Comparison of ENCODE assay signal across 12 cellular contexts in the genomic region with DNA sequence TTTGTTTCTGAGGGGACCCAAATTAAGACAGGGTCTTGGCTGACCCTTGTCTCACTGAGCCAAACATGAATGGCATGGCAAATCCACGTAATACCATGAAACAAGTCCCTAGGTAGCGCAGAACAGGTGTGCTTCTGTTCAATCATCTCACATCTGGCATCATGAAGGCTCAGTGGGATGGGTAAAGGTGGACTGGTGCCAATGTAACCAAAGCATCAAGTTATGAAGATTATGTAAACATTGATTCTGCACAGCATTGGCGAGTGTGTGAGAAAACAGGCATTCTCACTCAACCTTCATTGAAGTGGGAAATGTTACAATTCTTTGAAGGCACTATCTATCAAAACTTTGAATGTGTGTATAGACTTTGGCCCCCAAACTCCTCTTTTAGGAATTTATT. TPM values are rescaled to one million over a fixed set of nuclear protein-coding genes. Genes with fewer than 3 reads are reported as not detected.
DNase-seq lines count a peak whose midpoint lies in the region; ATAC-seq and TF ChIP-seq lines count a peak whose summit lies in the region.
"Had no signal": no experiment of that assay in that cellular context is flagged by ENCODE, and none has a peak within 500 bp of the region (broad histone marks: within the 10 kb centered on the region; RNA-seq: fewer than 3 reads in every experiment).

No MANE protein-coding gene starts in this region.

- H3F3A ChIP-seq in neural progenitor cell (ENCODE audit: low read depth), result no peaks in the 10 kb centered on the region

- no peak overlapping the region for H3K27ac Mint-ChIP-seq in neural progenitor cell

- H3K36me3 ChIP-seq in RWPE2 (ENCODE audit: low read depth), result no peaks in the 10 kb centered on the region
- no peaks in the 10 kb centered on the region for H3K36me3 ChIP-seq in neural progenitor cell
- H3K36me3 ChIP-seq: BLaER1, cardiac muscle cell had no signal

- intact Hi-C loops in left colon (cut with DNase I, micrococcal nuclease), result no loop called here

- peak; percentile 90 for DNase-seq in COR-L47 (lab: John Stamatoyannopoulos, UW)
- DNase-seq in LHCN-M2 (ENCODE audit: low read depth), result peak; percentile 96
- no peak for DNase-seq in RWPE2 (ENCODE audit: low spot score)
- peak; percentile 54 to 62 for DNase-seq in left colon
- no peak for DNase-seq in putamen (ENCODE audit: low spot score)
- DNase-seq in neural progenitor cell (ENCODE audit: low spot score), result no peak
- DNase-seq: activated gamma-delta T cell had no signal

- H3K4me2 ChIP-seq in neural progenitor cell, result no peak overlapping the region
- H3K4me2 ChIP-seq: BLaER1 had no signal

- H3K9me3 Mint-ChIP-seq in neural progenitor cell, result no peaks in the 10 kb centered on the region
- H3K9me3 Mint-ChIP-seq: mesothelial cell of epicardium had no signal

- H3K4me1 ChIP-seq in RWPE2 (ENCODE audit: insufficient read depth, poor library complexity, severe bottlenecking) (peaks cover 39% of the 10 kb centered on the region), neural progenitor cell (peaks cover 3% of the 10 kb centered on the region)

- H2AFZ ChIP-seq in neural progenitor cell (replicated peaks), result no peak overlapping the region

- peaks cover 5% of the 10 kb centered on the region for H3K4me1 Mint-ChIP-seq in neural progenitor cell

- no peak overlapping the region for H3K4me3 Mint-ChIP-seq in neural progenitor cell
- H3K4me3 Mint-ChIP-seq: mesothelial cell of epicardium had no signal

- TF ChIP-seq CTCF in RWPE2 (IDR thresholded peaks at IDR 0.05; ENCODE audit: poor library complexity, severe bottlenecking), result no peak
- no peak for TF ChIP-seq CTCF in neural progenitor cell (IDR thresholded peaks at IDR 0.05)

- H3K9me3 ChIP-seq in RWPE2 (ENCODE audit: severe bottlenecking), result no peaks in the 10 kb centered on the region
- H3K9me3 ChIP-seq in neural progenitor cell (ENCODE audit: low read depth), result no peaks in the 10 kb centered on the region
- H3K9me3 ChIP-seq: BLaER1 had no signal

- ATAC-seq in RWPE2 (ENCODE audit: low read depth), result peak; percentile 66
- peak; percentile 70 for ATAC-seq in left colon
- no peak for ATAC-seq in HG02973 (IDR thresholded peaks at IDR 0.05; ENCODE audit: unreplicated experiment)
- no peak for ATAC-seq in HG03159 (IDR thresholded peaks at IDR 0.05; ENCODE audit: unreplicated experiment)

- H3K9ac ChIP-seq in neural progenitor cell, result no peak overlapping the region
- H3K9ac ChIP-seq: BLaER1 had no signal

- no peak overlapping the region for H3K4me3 ChIP-seq in RWPE2 (ENCODE audit: severe bottlenecking)
- no peak overlapping the region for H3K4me3 ChIP-seq in neural progenitor cell
- H3K4me3 ChIP-seq: BLaER1, cardiac muscle cell had no signal

- peaks cover 2% of the 10 kb centered on the region for H3K27me3 Mint-ChIP-seq in neural progenitor cell (ENCODE audit: insufficient read depth, low read depth)

- H3K79me2 ChIP-seq in neural progenitor cell (ENCODE audit: low read depth), result no peaks in the 10 kb centered on the region

- H4K20me1 ChIP-seq in neural progenitor cell (ENCODE audit: low read depth), result no peaks in the 10 kb centered on the region
- H4K20me1 ChIP-seq: BLaER1 had no signal

- H3K36me3 Mint-ChIP-seq in neural progenitor cell, result no peaks in the 10 kb centered on the region
- H3K36me3 Mint-ChIP-seq: mesothelial cell of epicardium had no signal

- H3K27ac ChIP-seq in RWPE2 (ENCODE audit: poor library complexity, severe bottlenecking), result peak overlapping the region; percentile 79
- H3K27ac ChIP-seq in neural progenitor cell, result no peak overlapping the region
- H3K27ac ChIP-seq: BLaER1, cardiac muscle cell had no signal

- H3K27me3 ChIP-seq in RWPE2 (ENCODE audit: insufficient read depth, poor library complexity, severe bottlenecking) (no peaks in the 10 kb centered on the region), neural progenitor cell (no peaks in the 10 kb centered on the region)
- H3K27me3 ChIP-seq: BLaER1, cardiac muscle cell had no signal

RNA-seq across cellular contexts. Expression of gene PTGER2, which starts 41.9 kb away (rescaled TPM):
- 35.8 and 37.8 TPM in 2 replicates for total RNA-seq in LHCN-M2 (2014; rRNA removed)
- polyA plus RNA-seq in LHCN-M2 (2012), result 4.3 TPM
- total RNA-seq in left colon, result 1 to 10 TPM; 4.3 to 5.2 TPM
- total RNA-seq in neural progenitor cell (ENCODE audit: low replicate concordance), result not detected in 2 replicates
- total RNA-seq: cardiac muscle cell had no signal
- polyA plus RNA-seq: cardiac muscle cell had no signal

Comparison
In these comparisons a context has a peak if more than half of its experiments do, and no peak if none do; other contexts are left out.
1. DNase-seq: peak in COR-L47 (single experiment), LHCN-M2 (single experiment) and left colon (2 of 2); none in RWPE2 (single experiment), putamen (single experiment) and neural progenitor cell (single experiment).
2. ATAC-seq: peak in RWPE2 (single experiment) and left colon (single experiment); none in HG02973 (single experiment) and HG03159 (single experiment).